7 cellular contexts compared by ENCODE assay signal in genomic region chr1:70509996-70510876, GRCh38.
A peak's percentile ranks its signal among the peaks of the same experiment; 100 is the strongest.
DNase-seq lines count a peak whose midpoint lies in the region; ATAC-seq and TF ChIP-seq lines count a peak whose summit lies in the region.

No MANE protein-coding gene starts in this region.

- H3K4me3 ChIP-seq in HL-60 (replicated peaks; ENCODE audit: insufficient read depth, low read length) (no peak overlapping the region), cardiac fibroblast (replicated peaks in 1 of 2; ENCODE audit: low read depth in 2 of 2, low read length in 2 of 2) (no peak overlapping the region)

- ATAC-seq in GM21423 (IDR thresholded peaks at IDR 0.05; ENCODE audit: unreplicated experiment) (peak; percentile 82), left lobe of liver (peak; percentile 89)

- no peak overlapping the region for H3K27ac Mint-ChIP-seq in type B pancreatic cell

- H3K27me3 ChIP-seq in HL-60 (ENCODE audit: insufficient read depth, poor library complexity, severe bottlenecking), result peaks cover 2% of the 10 kb centered on the region

- TF ChIP-seq CTCF in HL-60 (IDR thresholded peaks at IDR 0.05; ENCODE audit: insufficient read depth, low read length) (peak; percentile 18), cardiac fibroblast (IDR thresholded peaks at IDR 0.05; ENCODE audit: low read depth, low read length) (peak; percentile 63), type B pancreatic cell (conservative IDR thresholded peaks at IDR 0.05) (peak; percentile 86)

- peaks cover 3% of the 10 kb centered on the region for H3K27me3 Mint-ChIP-seq in type B pancreatic cell

- no peaks in the 10 kb centered on the region for H3K9me3 Mint-ChIP-seq in type B pancreatic cell

- H3K36me3 Mint-ChIP-seq in type B pancreatic cell, result no peaks in the 10 kb centered on the region

- H3K4me1 Mint-ChIP-seq in type B pancreatic cell (ENCODE audit: unreplicated experiment), result peaks cover 4% of the 10 kb centered on the region

- no peak overlapping the region for H3K27ac ChIP-seq in HL-60 (replicated peaks)

- H3K4me3 Mint-ChIP-seq in type B pancreatic cell, result no peak overlapping the region

- DNase-seq in GF-D8 (lab: John Stamatoyannopoulos, UW) (peak; percentile 18), HL-60 (ENCODE audit: low read depth in 1 of 2, low spot score in 1 of 2) (peak; percentile 33 to 77), NOMO-1 treated with dmso at 0.1 percent for 144 hours (lab: John Stamatoyannopoulos, UW; ENCODE audit: unreplicated experiment) (peak; percentile 71), cardiac fibroblast (ENCODE audit: low read depth in 2 of 2) (peak; percentile 97), left lobe of liver (ENCODE audit: low spot score) (no peak), type B pancreatic cell (ENCODE audit: extremely low spot score, unreplicated experiment) (no peak)

Comparison
In these comparisons a context has a peak if more than half of its experiments do, and no peak if none do; other contexts are left out.
1. DNase-seq: peak in GF-D8 (single experiment), HL-60 (2 of 2), NOMO-1 treated with dmso at 0.1 percent for 144 hours (single experiment) and cardiac fibroblast (2 of 2); none in left lobe of liver (single experiment) and type B pancreatic cell (single experiment).
2. CTCF ChIP-seq: peak in every context shown above with its lines; median percentile 86 in type B pancreatic cell; 63 in cardiac fibroblast; 18 in HL-60.